ENCODE assay signal across 26 cellular contexts in the genomic region with DNA sequence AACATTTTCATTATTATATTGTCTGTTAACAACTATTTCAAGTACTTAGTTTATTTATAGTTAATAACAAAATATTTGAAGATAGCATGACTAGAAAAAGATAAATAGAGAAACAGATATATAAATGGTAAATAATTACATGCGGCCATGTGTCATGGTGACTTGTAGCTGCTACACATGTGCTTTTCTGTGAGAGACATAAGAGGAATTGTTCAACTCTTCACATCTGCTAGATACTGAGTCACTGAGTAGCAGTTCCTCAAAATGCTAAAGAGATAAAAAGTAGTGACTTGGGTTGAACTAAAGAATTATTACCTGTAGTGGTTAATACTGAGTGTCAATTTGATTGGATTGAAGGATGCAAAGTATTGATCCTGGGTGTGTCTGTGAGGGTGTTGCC. TPM values are rescaled to one million over a fixed set of nuclear protein-coding genes. Genes with fewer than 3 reads are reported as not detected.
DNase-seq lines count a peak whose midpoint lies in the region; ATAC-seq, FAIRE-seq and TF ChIP-seq lines count a peak whose summit lies in the region.
"Had no signal": no experiment of that assay in that cellular context is flagged by ENCODE, and none has a peak within 500 bp of the region (broad histone marks: within the 10 kb centered on the region; RNA-seq: fewer than 3 reads in every experiment).

No MANE protein-coding gene starts in this region.

- no peak overlapping the region for H3K4me3 ChIP-seq in GM23248
- H3K4me3 ChIP-seq in fibroblast of pulmonary artery (replicated peaks; ENCODE audit: low read depth, low read length): no peak overlapping the region
- H3K4me3 ChIP-seq: esophagus muscularis mucosa, smooth muscle cell, testis had no signal

- WGBS in GM23248 (ENCODE audit: low coverage in 1 of 2, low lambda C conversion rate in 2 of 2, missing lambda C conversion rate in 2 of 2), 2 experiments: 43 to 49% methylated on average over 1 of the region's 1 CpG

- in situ Hi-C loops in GM23248 (cut with MboI): loop anchor here (25.0 kb wide), 1 partner anchor 226 kb away; no protein-coding TSS in a partner anchor

- H2AFZ ChIP-seq in GM23248: no peak overlapping the region

- no peak for FAIRE-seq in urothelium cell line (lab: Jason Lieb, UNC)

- no peaks in the 10 kb centered on the region for H4K20me1 ChIP-seq in GM23248 (ENCODE audit: insufficient read depth)

- no peaks in the 10 kb centered on the region for H3K79me2 ChIP-seq in GM23248 (ENCODE audit: insufficient read depth)

- H3F3A ChIP-seq in GM23248 (ENCODE audit: insufficient read depth): peaks cover 27% of the 10 kb centered on the region

- DNase-seq in GM23248 (peak; percentile 62), MV-4-11 (lab: John Stamatoyannopoulos, UW) (peak; percentile 80), SKM-1 treated with dmso at 0.1 percent for 144 hours (lab: John Stamatoyannopoulos, UW; ENCODE audit: unreplicated experiment) (peak; percentile 27), fibroblast of pulmonary artery (ENCODE audit: low read depth) (peak; percentile 4), urothelium cell line (ENCODE audit: low spot score) (no peak), NCI-H748 (lab: John Stamatoyannopoulos, UW; ENCODE audit: unreplicated experiment) (no peak)
- DNase-seq: activated CD4-positive, alpha-beta memory T cell treated with anti-CD3 and anti-CD28 coated beads for 36 hours; activated effector memory CD4-positive, alpha-beta T cell treated with Interleukin-2 at 50 U/mL for 16 hours; CD4-positive, alpha-beta T cell; DMS153; effector memory CD8-positive, alpha-beta T cell; GF-D8; left colon; NCI-H146; NCI-H2171; NCI-H524 treated with DMSO at 0.1 percent for 48 hours; PC-3; stimulated activated CD4-positive, alpha-beta T cell treated with anti-CD3 and anti-CD28 coated beads, Interleukin-2, amount 100 ng/mL, for 48 hours; stimulated activated naive B cell treated with anti-CD40 and anti-IgM and Interleukin-4, amounts not matched to agents 10 μg/mL and 1 μg/mL and 100 μg/mL, for 72 hours; testis had no signal

- no peaks in the 10 kb centered on the region for H3K27me3 ChIP-seq in GM23248 (replicated peaks; ENCODE audit: insufficient read depth)
- H3K27me3 ChIP-seq: esophagus muscularis mucosa, testis had no signal

- no peaks in the 10 kb centered on the region for H3K36me3 ChIP-seq in GM23248 (ENCODE audit: low read depth)
- H3K36me3 ChIP-seq: esophagus muscularis mucosa had no signal

- no peaks in the 10 kb centered on the region for H3K9me2 ChIP-seq in GM23248 (ENCODE audit: insufficient read depth)

- H3K9me3 ChIP-seq in GM23248 (ENCODE audit: low read depth): no peaks in the 10 kb centered on the region
- H3K9me3 ChIP-seq: esophagus muscularis mucosa, testis had no signal

- no peak overlapping the region for H3K9ac ChIP-seq in GM23248

- H3K4me2 ChIP-seq in GM23248 (ENCODE audit: unreplicated experiment): no peak overlapping the region
- H3K4me2 ChIP-seq: smooth muscle cell had no signal

- H3K4me1 ChIP-seq in GM23248 (ENCODE audit: insufficient read depth): peaks cover 34% of the 10 kb centered on the region
- H3K4me1 ChIP-seq: esophagus muscularis mucosa, testis had no signal

- no peak for TF ChIP-seq CTCF in fibroblast of pulmonary artery (IDR thresholded peaks at IDR 0.05; ENCODE audit: low read length, missing control alignments)

- H3K27ac ChIP-seq in GM23248: peak overlapping the region; percentile 86
- H3K27ac ChIP-seq: esophagus muscularis mucosa, HL-60, testis had no signal

- ATAC-seq in HG02642 (IDR thresholded peaks at IDR 0.05; ENCODE audit: poor library complexity, unreplicated experiment) (no peak), HG02763 (IDR thresholded peaks at IDR 0.05; ENCODE audit: unreplicated experiment) (no peak)
- ATAC-seq: effector memory CD8-positive, alpha-beta T cell; left colon; PC-3; stimulated activated naive B cell treated with anti-CD40 and anti-IgM and Interleukin-4, amounts not matched to agents 10 μg/mL and 1 μg/mL and 100 μg/mL, for 72 hours had no signal

RNA-seq across cellular contexts. Expression of a gene that starts 37.5 kb away (rescaled TPM):
- 8.3 and 17.6 TPM in 2 replicates for total RNA-seq in GM23248 (2014; rRNA removed; shearing (Covaris generic))
- polyA plus RNA-seq in GM23248 (2016; fragmentation: Nextera tagmentation; extraction: Ambion mirVana): 6.1 and 7.2 TPM in 2 replicates
- total RNA-seq: activated CD4-positive, alpha-beta memory T cell treated with anti-CD3 and anti-CD28 coated beads for 36 hours had no signal
- polyA plus RNA-seq: IgD-negative memory B cell, smooth muscle cell had no signal

Comparison
In these comparisons a context has a peak if more than half of its experiments do, and no peak if none do; other contexts are left out.
1. DNase-seq: peak in GM23248 (single experiment), MV-4-11 (single experiment), SKM-1 treated with dmso at 0.1 percent for 144 hours (single experiment) and fibroblast of pulmonary artery (single experiment); none in urothelium cell line (single experiment) and NCI-H748 (single experiment).